1 cellular context compared by ENCODE assay signal in the genomic region with DNA sequence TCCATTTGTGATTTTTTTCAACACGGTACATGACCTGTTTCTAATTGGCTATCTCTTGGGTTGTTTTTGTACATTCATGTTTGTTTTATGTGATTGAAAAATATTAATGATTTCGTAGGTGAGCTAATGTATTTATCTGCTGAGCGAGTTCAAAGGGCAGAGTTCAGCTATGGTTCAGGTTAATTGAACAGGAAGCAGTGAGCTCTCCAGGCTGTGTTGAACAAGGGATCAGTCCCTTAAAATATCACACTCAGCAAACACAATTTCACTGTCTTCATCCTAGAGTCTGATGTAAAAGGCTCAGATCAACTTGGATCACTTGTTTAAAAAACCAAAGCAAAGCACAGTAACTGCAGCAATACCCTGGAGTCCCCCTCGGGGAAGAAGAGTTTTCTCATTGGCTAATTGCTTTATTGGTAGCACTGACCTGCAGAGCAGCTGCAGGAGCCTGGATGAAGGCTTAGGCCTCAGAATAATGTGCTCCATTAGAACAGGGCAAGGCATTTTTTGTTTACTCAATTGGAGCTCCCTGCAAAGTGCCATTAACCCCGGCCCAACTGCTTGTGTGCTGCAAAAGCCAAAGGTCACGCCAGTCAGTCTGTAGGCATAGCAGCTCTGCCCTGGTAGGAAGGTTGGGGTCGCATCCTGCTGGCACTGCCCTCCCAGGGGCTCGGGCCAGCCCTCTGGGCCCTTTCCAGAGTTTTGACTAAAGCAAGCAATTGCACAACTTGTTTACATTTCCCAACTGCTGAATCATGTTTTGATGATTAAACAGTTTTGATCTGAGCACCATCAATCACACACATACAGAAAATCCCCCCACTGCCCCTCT.
A peak's percentile ranks its signal among the peaks of the same experiment; 100 is the strongest.
TF ChIP-seq lines count a peak whose summit lies in the region.

No MANE protein-coding gene starts in this region.

TF ChIP-seq in HepG2, 621 proteins besides CTCF, POLR2A, EP300 and RAD21 (continued from another document and continues in another):
- TF ChIP-seq, protein P1, sequence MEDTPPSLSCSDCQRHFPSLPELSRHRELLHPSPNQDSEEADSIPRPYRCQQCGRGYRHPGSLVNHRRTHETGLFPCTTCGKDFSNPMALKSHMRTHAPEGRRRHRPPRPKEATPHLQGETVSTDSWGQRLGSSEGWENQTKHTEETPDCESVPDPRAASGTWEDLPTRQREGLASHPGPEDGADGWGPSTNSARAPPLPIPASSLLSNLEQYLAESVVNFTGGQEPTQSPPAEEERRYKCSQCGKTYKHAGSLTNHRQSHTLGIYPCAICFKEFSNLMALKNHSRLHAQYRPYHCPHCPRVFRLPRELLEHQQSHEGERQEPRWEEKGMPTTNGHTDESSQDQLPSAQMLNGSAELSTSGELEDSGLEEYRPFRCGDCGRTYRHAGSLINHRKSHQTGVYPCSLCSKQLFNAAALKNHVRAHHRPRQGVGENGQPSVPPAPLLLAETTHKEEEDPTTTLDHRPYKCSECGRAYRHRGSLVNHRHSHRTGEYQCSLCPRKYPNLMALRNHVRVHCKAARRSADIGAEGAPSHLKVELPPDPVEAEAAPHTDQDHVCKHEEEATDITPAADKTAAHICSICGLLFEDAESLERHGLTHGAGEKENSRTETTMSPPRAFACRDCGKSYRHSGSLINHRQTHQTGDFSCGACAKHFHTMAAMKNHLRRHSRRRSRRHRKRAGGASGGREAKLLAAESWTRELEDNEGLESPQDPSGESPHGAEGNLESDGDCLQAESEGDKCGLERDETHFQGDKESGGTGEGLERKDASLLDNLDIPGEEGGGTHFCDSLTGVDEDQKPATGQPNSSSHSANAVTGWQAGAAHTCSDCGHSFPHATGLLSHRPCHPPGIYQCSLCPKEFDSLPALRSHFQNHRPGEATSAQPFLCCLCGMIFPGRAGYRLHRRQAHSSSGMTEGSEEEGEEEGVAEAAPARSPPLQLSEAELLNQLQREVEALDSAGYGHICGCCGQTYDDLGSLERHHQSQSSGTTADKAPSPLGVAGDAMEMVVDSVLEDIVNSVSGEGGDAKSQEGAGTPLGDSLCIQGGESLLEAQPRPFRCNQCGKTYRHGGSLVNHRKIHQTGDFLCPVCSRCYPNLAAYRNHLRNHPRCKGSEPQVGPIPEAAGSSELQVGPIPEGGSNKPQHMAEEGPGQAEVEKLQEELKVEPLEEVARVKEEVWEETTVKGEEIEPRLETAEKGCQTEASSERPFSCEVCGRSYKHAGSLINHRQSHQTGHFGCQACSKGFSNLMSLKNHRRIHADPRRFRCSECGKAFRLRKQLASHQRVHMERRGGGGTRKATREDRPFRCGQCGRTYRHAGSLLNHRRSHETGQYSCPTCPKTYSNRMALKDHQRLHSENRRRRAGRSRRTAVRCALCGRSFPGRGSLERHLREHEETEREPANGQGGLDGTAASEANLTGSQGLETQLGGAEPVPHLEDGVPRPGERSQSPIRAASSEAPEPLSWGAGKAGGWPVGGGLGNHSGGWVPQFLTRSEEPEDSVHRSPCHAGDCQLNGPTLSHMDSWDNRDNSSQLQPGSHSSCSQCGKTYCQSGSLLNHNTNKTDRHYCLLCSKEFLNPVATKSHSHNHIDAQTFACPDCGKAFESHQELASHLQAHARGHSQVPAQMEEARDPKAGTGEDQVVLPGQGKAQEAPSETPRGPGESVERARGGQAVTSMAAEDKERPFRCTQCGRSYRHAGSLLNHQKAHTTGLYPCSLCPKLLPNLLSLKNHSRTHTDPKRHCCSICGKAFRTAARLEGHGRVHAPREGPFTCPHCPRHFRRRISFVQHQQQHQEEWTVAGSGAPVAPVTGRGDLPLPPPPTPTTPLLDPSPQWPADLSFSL (CRISPR knock-in tag; IDR thresholded peaks at IDR 0.05), result 0 out of 2 replicates have a peak, but pooled peaks have one; percentile 13
- TF ChIP-seq ZNF350 (CRISPR knock-in tag; IDR thresholded peaks at IDR 0.05; ENCODE audit: borderline replicate concordance, low read depth) (peak; percentile 20; the same call in 1 of the 2 replicates), CREB1 (IDR thresholded peaks at IDR 0.05) (no peak), CREB1 (CRISPR knock-in tag; IDR thresholded peaks at IDR 0.05) (peak; percentile 42; the same call in 1 of the 2 replicates), MED1 (CRISPR knock-in tag; IDR thresholded peaks at IDR 0.05) (peak; percentile 57), SOX13 (IDR thresholded peaks at IDR 0.05) (no peak), SOX13 (CRISPR knock-in tag; conservative IDR thresholded peaks at IDR 0.05 in 1 of 2, IDR thresholded peaks at IDR 0.05 in 1 of 2) (peak in 1 of 2 experiments; percentile 31; a peak in 1 of 4 replicates), TBX2 (CRISPR knock-in tag; IDR thresholded peaks at IDR 0.05; ENCODE audit: borderline replicate concordance) (peak; percentile 53; the same call in 1 of the 2 replicates), HDAC2 (CRISPR knock-in tag; IDR thresholded peaks at IDR 0.05) (peak; percentile 42; the same call in 1 of the 2 replicates), ZSCAN29 (CRISPR knock-in tag; conservative IDR thresholded peaks at IDR 0.05) (0 out of 2 replicates have a peak, but pooled peaks have one; percentile 52), GATAD2A (CRISPR knock-in tag; IDR thresholded peaks at IDR 0.05) (peak; percentile 86), NR2F2 (IDR thresholded peaks at IDR 0.05; ENCODE audit: borderline replicate concordance, low read depth) (0 out of 2 replicates have a peak, but pooled peaks have one; percentile 16), SUZ12 (IDR thresholded peaks at IDR 0.05; ENCODE audit: low read depth, low read length) (no peak), MIXL1 (CRISPR knock-in tag; IDR thresholded peaks at IDR 0.05) (peak; percentile 89), GLI4 (CRISPR knock-in tag; IDR thresholded peaks at IDR 0.05; ENCODE audit: borderline replicate concordance) (0 out of 2 replicates have a peak, but pooled peaks have one; percentile 46), ZNF562 (CRISPR knock-in tag; IDR thresholded peaks at IDR 0.05; ENCODE audit: borderline replicate concordance) (no peak), ZNF605 (CRISPR knock-in tag; IDR thresholded peaks at IDR 0.05) (0 out of 2 replicates have a peak, but pooled peaks have one; percentile 26), ZNF775 (CRISPR knock-in tag; IDR thresholded peaks at IDR 0.05; ENCODE audit: borderline replicate concordance) (no peak), MTA3 (CRISPR knock-in tag; IDR thresholded peaks at IDR 0.05) (no peak), FOXA3 (CRISPR knock-in tag; IDR thresholded peaks at IDR 0.05) (peak; percentile 84), ZNF451 (CRISPR knock-in tag; IDR thresholded peaks at IDR 0.05) (no peak), NR3C1 (CRISPR knock-in tag; IDR thresholded peaks at IDR 0.05) (no peak), NCOR1 (IDR thresholded peaks at IDR 0.05; ENCODE audit: borderline replicate concordance, low read length) (peak; percentile 25; the same call in 1 of the 2 replicates), KMT2B (CRISPR knock-in tag; IDR thresholded peaks at IDR 0.05) (0 out of 2 replicates have a peak, but pooled peaks have one; percentile 34), RARA (CRISPR knock-in tag; IDR thresholded peaks at IDR 0.05) (peak; percentile 96), HOXD1 (CRISPR knock-in tag; IDR thresholded peaks at IDR 0.05) (peak; percentile 41; the same call in 1 of the 2 replicates), ELF3 (CRISPR knock-in tag; IDR thresholded peaks at IDR 0.05) (peak; percentile 64), SOX5 (CRISPR knock-in tag; IDR thresholded peaks at IDR 0.05; ENCODE audit: borderline replicate concordance) (peak; percentile 18; the same call in 1 of the 2 replicates), ZNF747 (CRISPR knock-in tag; IDR thresholded peaks at IDR 0.05; ENCODE audit: borderline replicate concordance) (peak; percentile 34; the same call in 1 of the 2 replicates), FOSL2 (CRISPR knock-in tag; IDR thresholded peaks at IDR 0.05) (peak; percentile 85)
- TF ChIP-seq, protein P2, sequence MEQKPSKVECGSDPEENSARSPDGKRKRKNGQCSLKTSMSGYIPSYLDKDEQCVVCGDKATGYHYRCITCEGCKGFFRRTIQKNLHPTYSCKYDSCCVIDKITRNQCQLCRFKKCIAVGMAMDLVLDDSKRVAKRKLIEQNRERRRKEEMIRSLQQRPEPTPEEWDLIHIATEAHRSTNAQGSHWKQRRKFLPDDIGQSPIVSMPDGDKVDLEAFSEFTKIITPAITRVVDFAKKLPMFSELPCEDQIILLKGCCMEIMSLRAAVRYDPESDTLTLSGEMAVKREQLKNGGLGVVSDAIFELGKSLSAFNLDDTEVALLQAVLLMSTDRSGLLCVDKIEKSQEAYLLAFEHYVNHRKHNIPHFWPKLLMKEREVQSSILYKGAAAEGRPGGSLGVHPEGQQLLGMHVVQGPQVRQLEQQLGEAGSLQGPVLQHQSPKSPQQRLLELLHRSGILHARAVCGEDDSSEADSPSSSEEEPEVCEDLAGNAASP (CRISPR knock-in tag; IDR thresholded peaks at IDR 0.05; ENCODE audit: borderline replicate concordance), result peak; percentile 3; the same call in 1 of the 2 replicates
- TF ChIP-seq, protein P3, sequence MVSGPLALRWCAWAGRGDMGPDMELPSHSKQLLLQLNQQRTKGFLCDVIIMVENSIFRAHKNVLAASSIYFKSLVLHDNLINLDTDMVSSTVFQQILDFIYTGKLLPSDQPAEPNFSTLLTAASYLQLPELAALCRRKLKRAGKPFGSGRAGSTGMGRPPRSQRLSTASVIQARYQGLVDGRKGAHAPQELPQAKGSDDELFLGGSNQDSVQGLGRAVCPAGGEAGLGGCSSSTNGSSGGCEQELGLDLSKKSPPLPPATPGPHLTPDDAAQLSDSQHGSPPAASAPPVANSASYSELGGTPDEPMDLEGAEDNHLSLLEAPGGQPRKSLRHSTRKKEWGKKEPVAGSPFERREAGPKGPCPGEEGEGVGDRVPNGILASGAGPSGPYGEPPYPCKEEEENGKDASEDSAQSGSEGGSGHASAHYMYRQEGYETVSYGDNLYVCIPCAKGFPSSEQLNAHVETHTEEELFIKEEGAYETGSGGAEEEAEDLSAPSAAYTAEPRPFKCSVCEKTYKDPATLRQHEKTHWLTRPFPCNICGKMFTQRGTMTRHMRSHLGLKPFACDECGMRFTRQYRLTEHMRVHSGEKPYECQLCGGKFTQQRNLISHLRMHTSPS (CRISPR knock-in tag; IDR thresholded peaks at IDR 0.05; ENCODE audit: low read depth), result peak; percentile 95
- TF ChIP-seq, protein P4, sequence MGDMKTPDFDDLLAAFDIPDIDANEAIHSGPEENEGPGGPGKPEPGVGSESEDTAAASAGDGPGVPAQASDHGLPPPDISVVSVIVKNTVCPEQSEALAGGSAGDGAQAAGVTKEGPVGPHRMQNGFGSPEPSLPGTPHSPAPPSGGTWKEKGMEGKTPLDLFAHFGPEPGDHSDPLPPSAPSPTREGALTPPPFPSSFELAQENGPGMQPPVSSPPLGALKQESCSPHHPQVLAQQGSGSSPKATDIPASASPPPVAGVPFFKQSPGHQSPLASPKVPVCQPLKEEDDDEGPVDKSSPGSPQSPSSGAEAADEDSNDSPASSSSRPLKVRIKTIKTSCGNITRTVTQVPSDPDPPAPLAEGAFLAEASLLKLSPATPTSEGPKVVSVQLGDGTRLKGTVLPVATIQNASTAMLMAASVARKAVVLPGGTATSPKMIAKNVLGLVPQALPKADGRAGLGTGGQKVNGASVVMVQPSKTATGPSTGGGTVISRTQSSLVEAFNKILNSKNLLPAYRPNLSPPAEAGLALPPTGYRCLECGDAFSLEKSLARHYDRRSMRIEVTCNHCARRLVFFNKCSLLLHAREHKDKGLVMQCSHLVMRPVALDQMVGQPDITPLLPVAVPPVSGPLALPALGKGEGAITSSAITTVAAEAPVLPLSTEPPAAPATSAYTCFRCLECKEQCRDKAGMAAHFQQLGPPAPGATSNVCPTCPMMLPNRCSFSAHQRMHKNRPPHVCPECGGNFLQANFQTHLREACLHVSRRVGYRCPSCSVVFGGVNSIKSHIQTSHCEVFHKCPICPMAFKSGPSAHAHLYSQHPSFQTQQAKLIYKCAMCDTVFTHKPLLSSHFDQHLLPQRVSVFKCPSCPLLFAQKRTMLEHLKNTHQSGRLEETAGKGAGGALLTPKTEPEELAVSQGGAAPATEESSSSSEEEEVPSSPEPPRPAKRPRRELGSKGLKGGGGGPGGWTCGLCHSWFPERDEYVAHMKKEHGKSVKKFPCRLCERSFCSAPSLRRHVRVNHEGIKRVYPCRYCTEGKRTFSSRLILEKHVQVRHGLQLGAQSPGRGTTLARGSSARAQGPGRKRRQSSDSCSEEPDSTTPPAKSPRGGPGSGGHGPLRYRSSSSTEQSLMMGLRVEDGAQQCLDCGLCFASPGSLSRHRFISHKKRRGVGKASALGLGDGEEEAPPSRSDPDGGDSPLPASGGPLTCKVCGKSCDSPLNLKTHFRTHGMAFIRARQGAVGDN (CRISPR knock-in tag; IDR thresholded peaks at IDR 0.05), result peak; percentile 59
- TF ChIP-seq, protein P5, sequence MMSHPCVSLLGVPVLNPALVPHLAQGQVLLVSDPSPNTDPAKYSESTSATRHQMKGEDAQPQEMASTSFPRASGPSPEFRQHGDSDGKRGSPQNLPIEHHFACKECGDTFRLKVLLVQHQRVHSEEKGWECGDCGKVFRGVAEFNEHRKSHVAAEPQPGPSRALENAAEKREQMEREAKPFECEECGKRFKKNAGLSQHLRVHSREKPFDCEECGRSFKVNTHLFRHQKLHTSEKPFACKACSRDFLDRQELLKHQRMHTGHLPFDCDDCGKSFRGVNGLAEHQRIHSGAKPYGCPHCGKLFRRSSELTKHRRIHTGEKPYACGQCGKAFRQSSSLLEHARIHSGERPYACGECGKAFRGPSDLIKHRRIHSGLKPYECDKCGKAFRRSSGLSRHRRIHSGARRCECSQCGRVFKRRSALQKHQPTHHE (CRISPR knock-in tag; IDR thresholded peaks at IDR 0.05; ENCODE audit: borderline replicate concordance), result no peak
- TF ChIP-seq, protein P6, sequence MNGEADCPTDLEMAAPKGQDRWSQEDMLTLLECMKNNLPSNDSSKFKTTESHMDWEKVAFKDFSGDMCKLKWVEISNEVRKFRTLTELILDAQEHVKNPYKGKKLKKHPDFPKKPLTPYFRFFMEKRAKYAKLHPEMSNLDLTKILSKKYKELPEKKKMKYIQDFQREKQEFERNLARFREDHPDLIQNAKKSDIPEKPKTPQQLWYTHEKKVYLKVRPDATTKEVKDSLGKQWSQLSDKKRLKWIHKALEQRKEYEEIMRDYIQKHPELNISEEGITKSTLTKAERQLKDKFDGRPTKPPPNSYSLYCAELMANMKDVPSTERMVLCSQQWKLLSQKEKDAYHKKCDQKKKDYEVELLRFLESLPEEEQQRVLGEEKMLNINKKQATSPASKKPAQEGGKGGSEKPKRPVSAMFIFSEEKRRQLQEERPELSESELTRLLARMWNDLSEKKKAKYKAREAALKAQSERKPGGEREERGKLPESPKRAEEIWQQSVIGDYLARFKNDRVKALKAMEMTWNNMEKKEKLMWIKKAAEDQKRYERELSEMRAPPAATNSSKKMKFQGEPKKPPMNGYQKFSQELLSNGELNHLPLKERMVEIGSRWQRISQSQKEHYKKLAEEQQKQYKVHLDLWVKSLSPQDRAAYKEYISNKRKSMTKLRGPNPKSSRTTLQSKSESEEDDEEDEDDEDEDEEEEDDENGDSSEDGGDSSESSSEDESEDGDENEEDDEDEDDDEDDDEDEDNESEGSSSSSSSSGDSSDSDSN (CRISPR knock-in tag; IDR thresholded peaks at IDR 0.05), result 0 out of 2 replicates have a peak, but pooled peaks have one; percentile 24
